9 cellular contexts compared by ENCODE assay signal in the genomic region with DNA sequence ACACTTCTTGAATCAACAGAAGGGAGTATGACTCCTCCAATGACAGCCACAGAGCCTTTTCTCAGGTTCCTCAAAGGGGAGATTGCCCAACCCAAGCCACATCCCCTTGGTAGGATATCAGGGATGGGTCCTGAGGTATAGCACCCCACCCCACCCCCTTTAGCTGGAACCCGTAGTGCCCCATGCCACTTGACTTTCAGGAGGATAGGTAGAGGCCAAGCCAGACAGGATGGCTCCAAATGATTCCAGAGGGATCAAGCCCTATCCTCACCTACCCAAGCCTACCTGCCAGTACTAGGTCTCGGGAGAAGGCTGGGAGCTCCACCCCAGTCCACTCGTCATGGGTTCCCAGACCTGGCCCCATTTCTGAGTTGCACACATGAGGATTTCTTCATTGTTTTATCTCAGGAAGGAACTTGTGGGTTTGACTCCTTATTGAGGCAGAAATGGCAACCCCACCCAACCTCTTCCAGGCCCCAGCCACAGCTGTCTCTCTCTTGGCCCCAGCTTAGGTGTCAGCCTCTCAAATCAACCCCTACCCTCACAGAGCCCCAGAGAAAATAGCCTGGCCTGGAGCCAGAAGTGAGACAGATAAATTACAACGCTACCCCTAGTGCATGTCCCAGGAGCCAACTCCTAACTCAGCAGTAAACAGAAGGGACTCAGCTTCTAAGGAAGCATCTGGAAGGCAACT. TPM values are rescaled to one million over a fixed set of nuclear protein-coding genes. Genes with fewer than 3 reads are reported as not detected.
A peak's percentile ranks its signal among the peaks of the same experiment; 100 is the strongest.
DNase-seq lines count a peak whose midpoint lies in the region; ATAC-seq, FAIRE-seq and TF ChIP-seq lines count a peak whose summit lies in the region.
"Had no signal": no experiment of that assay in that cellular context is flagged by ENCODE, and none has a peak within 500 bp of the region (broad histone marks: within the 10 kb centered on the region; RNA-seq: fewer than 3 reads in every experiment).

No MANE protein-coding gene starts in this region.

- peaks cover 0 to 22% (median 0%) of the 10 kb centered on the region in 3 donors for H3K36me3 ChIP-seq in pancreas

- H3K27me3 Mint-ChIP-seq in HFFc6 (ENCODE audit: insufficient read depth), result no peaks in the 10 kb centered on the region; the same call in 1 of the 2 replicates
- peaks cover 6% of the 10 kb centered on the region for H3K27me3 Mint-ChIP-seq in neural crest cell (ENCODE audit: low read depth)

- 67 to 68% methylated on average over 4 of the region's 4 CpGs for WGBS in pancreas, 2 donors

- FAIRE-seq in pancreas (lab: Jason Lieb, UNC), result no peak
- FAIRE-seq: bronchial epithelial cell had no signal

- no peak for TF ChIP-seq CTCF in HFFc6 (IDR thresholded peaks at IDR 0.05)
- TF ChIP-seq CTCF in cardiac fibroblast (IDR thresholded peaks at IDR 0.05; ENCODE audit: low read depth, low read length), result no peak
- no peak for TF ChIP-seq CTCF in neural crest cell (conservative IDR thresholded peaks at IDR 0.05)
- no peak for TF ChIP-seq CTCF in pancreas (IDR thresholded peaks at IDR 0.05)

- intact Hi-C loops in pancreas (cut with DNase I), result loop anchor here in 2 of 3 donors (10.0 kb wide), 3 partner anchors 83 to 153 kb away; a partner anchor contains a TSS

- H3K27ac Mint-ChIP-seq in HFFc6 (peak overlapping the region; percentile 55), neural crest cell (ENCODE audit: unreplicated experiment) (peak overlapping the region; percentile 12)

- H3K9me3 Mint-ChIP-seq in HFFc6, result no peaks in the 10 kb centered on the region
- no peaks in the 10 kb centered on the region for H3K9me3 Mint-ChIP-seq in neural crest cell

- DNase-seq in HFFc6 (no peak), SKM-1 (lab: John Stamatoyannopoulos, UW; ENCODE audit: unreplicated experiment) (peak; percentile 98), cardiac fibroblast (ENCODE audit: low read depth in 2 of 2) (peak; percentile 35 to 83), neural crest cell (ENCODE audit: low read depth, low spot score) (no peak), COLO668 (lab: John Stamatoyannopoulos, UW; ENCODE audit: unreplicated experiment) (no peak), pancreas (no peak)
- DNase-seq in activated CD4-positive, CD25-positive, alpha-beta regulatory T cell treated with anti-CD3 and anti-CD28 coated beads, Interleukin-2, amount 50 U/mL, for 72 hours, result no peak

- ATAC-seq in pancreas (no peak), HG02623 (IDR thresholded peaks at IDR 0.05; ENCODE audit: unreplicated experiment) (no peak)

- H3K4me1 Mint-ChIP-seq in HFFc6 (ENCODE audit: low read depth), result peaks cover 52% of the 10 kb centered on the region
- peaks cover 42% of the 10 kb centered on the region for H3K4me1 Mint-ChIP-seq in neural crest cell

- peaks cover 11% of the 10 kb centered on the region for H3K36me3 Mint-ChIP-seq in HFFc6 (ENCODE audit: low read depth)
- H3K36me3 Mint-ChIP-seq in neural crest cell (ENCODE audit: low read depth), result peaks cover 2% of the 10 kb centered on the region

- no peak overlapping the region; the same call in 1 of the 2 replicates for H3K4me3 Mint-ChIP-seq in HFFc6
- H3K4me3 Mint-ChIP-seq in neural crest cell, result peak overlapping the region; percentile 94

- peaks cover 0 to 12% (median 0%) of the 10 kb centered on the region in 3 donors for H3K4me1 ChIP-seq in pancreas

- no peaks in the 10 kb centered on the region for H3K27me3 ChIP-seq in pancreas

- no peak overlapping the region for H3K27ac ChIP-seq in pancreas

- H3K9me3 ChIP-seq in pancreas, result no peaks in the 10 kb centered on the region

- H3K4me3 ChIP-seq in cardiac fibroblast (replicated peaks in 1 of 2; ENCODE audit: low read depth in 2 of 2, low read length in 2 of 2) (no peak overlapping the region), pancreas (no peak overlapping the region)

RNA-seq across cellular contexts. Expression of a gene that starts 3.6 kb away (rescaled TPM):
- 10 to 100 TPM; 72.4 to 92.5 (median 82.7) TPM for total RNA-seq in HFFc6 (2021; fragmentation: NEBNext Ultra II Directional; extraction: Animal tissue kit (Norgen Biotek cat#: 25700))
- total RNA-seq in neural crest cell, result 21.7 and 24.4 TPM in 2 replicates
- total RNA-seq in pancreas, result 10 to 100 TPM; 14.2 to 41.3 (median 20.8) TPM
- 10 to 100 TPM; 32.5 to 56.6 TPM for polyA plus RNA-seq in pancreas

RNA-seq across cellular contexts. Expression of a gene that starts 16.7 kb away (rescaled TPM):
- 10 to 100 TPM; 32.3 to 44.3 (median 33.5) TPM for total RNA-seq in HFFc6 (2021; fragmentation: NEBNext Ultra II Directional; extraction: Animal tissue kit (Norgen Biotek cat#: 25700))
- total RNA-seq in neural crest cell (50.8 and 55.5 TPM in 2 replicates), pancreas (10 to 100 TPM in 1 of 6 donors, 1 to 10 TPM in 5; 4.7 to 18.6 (median 8.2) TPM)
- 10 to 100 TPM; 10.2 to 12.8 TPM for polyA plus RNA-seq in pancreas

RNA-seq across cellular contexts. Expression of a gene that starts 17.1 kb away (rescaled TPM):
- total RNA-seq in HFFc6 (2021; fragmentation: NEBNext Ultra II Directional; extraction: Animal tissue kit (Norgen Biotek cat#: 25700)), result 10 to 100 TPM; 22.8 to 28.4 (median 26.0) TPM
- total RNA-seq in neural crest cell (34.8 and 37.5 TPM in 2 replicates), pancreas (10 to 100 TPM in 1 of 6 donors, 1 to 10 TPM in 5; 5.8 to 13.1 (median 8.7) TPM)
- polyA plus RNA-seq in pancreas, result 1 to 10 TPM; 5.3 to 9.3 TPM

RNA-seq across cellular contexts. Expression of a gene that starts 42.9 kb away (rescaled TPM):
- 1 to 10 TPM; 1.7 to 2.3 (median 2.0) TPM for total RNA-seq in HFFc6 (2021; fragmentation: NEBNext Ultra II Directional; extraction: Animal tissue kit (Norgen Biotek cat#: 25700))
- 25.1 and 29.0 TPM in 2 replicates for total RNA-seq in neural crest cell
- 1 to 10 TPM in 5 of 6 donors, under 1 TPM in 1; 0.98 to 2.4 (median 1.4) TPM for total RNA-seq in pancreas
- polyA plus RNA-seq in pancreas, result 1 to 10 TPM; 1.5 TPM

Comparison
In these comparisons a context has a peak if more than half of its experiments do, and no peak if none do; other contexts are left out.
1. DNase-seq: peak in SKM-1 (single experiment) and cardiac fibroblast (2 of 2); none in HFFc6 (single experiment), neural crest cell (single experiment), COLO668 (single experiment), activated CD4-positive, CD25-positive, alpha-beta regulatory T cell treated with anti-CD3 and anti-CD28 coated beads, Interleukin-2, amount 50 U/mL, for 72 hours (single experiment) and pancreas (0 of 6).